In the genomic region with DNA sequence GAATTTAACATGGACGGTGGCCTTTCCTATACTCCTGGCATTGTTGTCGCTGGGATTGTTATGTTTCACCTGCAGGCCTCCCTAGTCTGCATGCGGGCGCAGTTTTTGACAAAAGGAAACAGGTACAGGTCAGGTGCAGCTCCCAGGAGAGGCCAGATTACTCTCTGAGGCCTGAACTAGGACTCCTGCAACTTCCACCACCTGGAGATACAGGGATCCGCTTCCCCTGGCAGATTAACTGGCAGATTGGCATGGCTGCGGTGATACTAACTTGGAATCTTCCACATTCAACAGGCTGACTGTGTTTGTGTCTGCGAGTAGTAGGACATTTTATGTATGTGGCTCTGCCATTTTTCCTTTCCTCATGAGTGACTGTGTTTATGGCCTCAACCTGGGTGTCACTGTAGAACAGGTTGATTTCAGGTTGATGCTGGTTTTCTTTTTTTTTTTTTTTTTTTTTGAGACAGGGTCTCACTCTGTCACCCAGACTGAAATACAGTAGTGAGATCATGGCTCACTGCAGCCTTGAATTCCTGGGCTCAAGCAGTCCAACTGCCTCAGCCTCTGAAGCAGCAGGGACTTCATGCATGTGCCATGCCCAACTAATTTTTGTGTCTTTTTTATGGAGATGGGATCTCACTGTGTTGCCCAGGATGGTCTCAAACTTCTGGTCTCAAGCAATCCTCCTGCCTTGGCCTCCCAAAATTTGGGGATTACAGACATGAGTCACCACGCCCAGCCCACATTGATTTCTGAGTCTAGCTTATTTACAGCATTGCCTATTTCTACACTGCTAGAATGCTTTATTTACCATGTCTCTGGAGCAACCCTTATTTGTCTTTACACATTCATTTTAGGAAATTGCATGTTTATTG, we compare ENCODE assay signal across 13 cellular contexts. TPM values are rescaled to one million over a fixed set of nuclear protein-coding genes. Genes with fewer than 3 reads are reported as not detected.
DNase-seq lines count a peak whose midpoint lies in the region; ATAC-seq and TF ChIP-seq lines count a peak whose summit lies in the region.
"Had no signal": no experiment of that assay in that cellular context is flagged by ENCODE, and none has a peak within 500 bp of the region (broad histone marks: within the 10 kb centered on the region; RNA-seq: fewer than 3 reads in every experiment).

No MANE protein-coding gene starts in this region.

- H3K9me3 Mint-ChIP-seq in HFFc6 (no peaks in the 10 kb centered on the region), natural killer cell (no peaks in the 10 kb centered on the region)
- H3K9me3 Mint-ChIP-seq in activated CD8-positive, alpha-beta T cell treated with anti-CD3 and anti-CD28 coated beads, Interleukin-2, amount 10 ng/mL, durations not matched to agents 7 days and 5 days (ENCODE audit: insufficient read depth): no peaks in the 10 kb centered on the region

- DNase-seq in DMS53 (lab: John Stamatoyannopoulos, UW) (peak; percentile 30), DMS53 treated with DMSO at 0.1 percent for 48 hours (lab: John Stamatoyannopoulos, UW; ENCODE audit: unreplicated experiment) (no peak), HFFc6 (no peak), natural killer cell (no peak), dedifferentiated amniotic fluid mesenchymal stem cell (ENCODE audit: extremely low spot score) (no peak), left ventricle myocardium superior (no peak), nucleus accumbens (lab: John Stamatoyannopoulos, UW) (no peak)
- no peak for DNase-seq in activated CD8-positive, alpha-beta T cell treated with anti-CD3 and anti-CD28 coated beads, Interleukin-2, amount 10 ng/mL, durations not matched to agents 7 days and 5 days
- DNase-seq: 8988T; activated CD4-positive, CD25-positive, alpha-beta regulatory T cell; EL; NCI-H2107; RPMI8226 had no signal

- TF ChIP-seq CTCF in HFFc6 (IDR thresholded peaks at IDR 0.05): no peak
- TF ChIP-seq CTCF in natural killer cell (IDR thresholded peaks at IDR 0.05): no peak

- H3K4me1 Mint-ChIP-seq in HFFc6 (ENCODE audit: low read depth) (peaks cover 27% of the 10 kb centered on the region), natural killer cell (peaks cover 37 to 39% of the 10 kb centered on the region in 2 donors)
- peaks cover 41% of the 10 kb centered on the region for H3K4me1 Mint-ChIP-seq in activated CD8-positive, alpha-beta T cell treated with anti-CD3 and anti-CD28 coated beads, Interleukin-2, amount 10 ng/mL, durations not matched to agents 7 days and 5 days (ENCODE audit: low read depth)

- ATAC-seq in activated CD8-positive, alpha-beta T cell treated with anti-CD3 and anti-CD28 coated beads, Interleukin-2, amount 10 ng/mL, durations not matched to agents 7 days and 5 days: no peak
- no peak for ATAC-seq in natural killer cell
- ATAC-seq in left ventricle myocardium superior: no peak

- H3K4me3 Mint-ChIP-seq in HFFc6 (peak overlapping the region; percentile 94), natural killer cell (peak overlapping the region; percentile 93)
- peak overlapping the region; percentile 97 for H3K4me3 Mint-ChIP-seq in activated CD8-positive, alpha-beta T cell treated with anti-CD3 and anti-CD28 coated beads, Interleukin-2, amount 10 ng/mL, durations not matched to agents 7 days and 5 days

- CTCF ChIA-PET in activated CD8-positive, alpha-beta T cell treated with anti-CD3 and anti-CD28 coated beads, Interleukin-2, amount 10 ng/mL, durations not matched to agents 7 days and 5 days (lab: Charles Lee): interaction anchor here (0.7 kb wide), 1 partner anchor 18 kb away, joined by 4 read pairs; no protein-coding TSS in a partner anchor

- intact Hi-C loops in natural killer cell (cut with micrococcal nuclease) (loop anchor here (10.0 kb wide), 2 partner anchors 102 to 528 kb away; a partner anchor contains a TSS), left ventricle myocardium superior (cut with micrococcal nuclease) (no loop called here)

- POLR2A ChIA-PET in activated CD8-positive, alpha-beta T cell treated with anti-CD3 and anti-CD28 coated beads, Interleukin-2, amount 10 ng/mL, durations not matched to agents 7 days and 5 days (lab: Charles Lee): no interaction called here

- H3K27ac Mint-ChIP-seq in HFFc6 (no peak overlapping the region), natural killer cell (peak overlapping the region; percentile 93)
- H3K27ac Mint-ChIP-seq in activated CD8-positive, alpha-beta T cell treated with anti-CD3 and anti-CD28 coated beads, Interleukin-2, amount 10 ng/mL, durations not matched to agents 7 days and 5 days: peak overlapping the region; percentile 82

- H3K36me3 Mint-ChIP-seq in HFFc6 (ENCODE audit: low read depth) (peaks cover 4% of the 10 kb centered on the region; the same call in 1 of the 2 replicates), natural killer cell (no peaks in the 10 kb centered on the region)
- H3K36me3 Mint-ChIP-seq in activated CD8-positive, alpha-beta T cell treated with anti-CD3 and anti-CD28 coated beads, Interleukin-2, amount 10 ng/mL, durations not matched to agents 7 days and 5 days (ENCODE audit: low read depth): peaks cover 22% of the 10 kb centered on the region

- H3K27me3 Mint-ChIP-seq in HFFc6 (ENCODE audit: insufficient read depth) (peaks cover 9% of the 10 kb centered on the region), natural killer cell (ENCODE audit: low read depth in 2 of 2) (no peaks in the 10 kb centered on the region)
- no peaks in the 10 kb centered on the region for H3K27me3 Mint-ChIP-seq in activated CD8-positive, alpha-beta T cell treated with anti-CD3 and anti-CD28 coated beads, Interleukin-2, amount 10 ng/mL, durations not matched to agents 7 days and 5 days (ENCODE audit: low read depth)

RNA-seq across cellular contexts. Expression of a gene that starts 1.7 kb away (rescaled TPM):
- 10 to 100 TPM; 15.4 to 21.5 (median 17.8) TPM for total RNA-seq in HFFc6 (2021; fragmentation: NEBNext Ultra II Directional; extraction: Animal tissue kit (Norgen Biotek cat#: 25700))
- total RNA-seq in activated CD8-positive, alpha-beta T cell treated with anti-CD3 and anti-CD28 coated beads, Interleukin-2, amount 10 ng/mL, durations not matched to agents 7 days and 5 days: 10 to 100 TPM; 46.8 to 53.0 TPM
- total RNA-seq in natural killer cell: 100 to 1,000 TPM; 118 to 160 (median 132) TPM
- total RNA-seq in left ventricle myocardium superior: 167 TPM

RNA-seq across cellular contexts. Expression of a gene that starts 27.6 kb away (rescaled TPM):
- total RNA-seq in HFFc6 (2021; fragmentation: NEBNext Ultra II Directional; extraction: Animal tissue kit (Norgen Biotek cat#: 25700)): not detected
- not detected for total RNA-seq in activated CD8-positive, alpha-beta T cell treated with anti-CD3 and anti-CD28 coated beads, Interleukin-2, amount 10 ng/mL, durations not matched to agents 7 days and 5 days
- total RNA-seq in natural killer cell: not detected
- total RNA-seq in left ventricle myocardium superior: not detected
